ENCODE assay signal across 9 cellular contexts in genomic region chr1:22967833-22968232, GRCh38. TPM values are rescaled to one million over a fixed set of nuclear protein-coding genes. Genes with fewer than 3 reads are reported as not detected.
"Had no signal": no experiment of that assay in that cellular context is flagged by ENCODE, and none has a peak within 500 bp of the region (broad histone marks: within the 10 kb centered on the region; RNA-seq: fewer than 3 reads in every experiment).

No MANE protein-coding gene starts in this region.

- FAIRE-seq: HTR-8/SVneo, K562 had no signal

- H3K27ac ChIP-seq: HL-60 had no signal

- DNase-seq: IMR-90, KBM-7, KG1 had no signal

- H3K4me3 ChIP-seq: K562 had no signal

- ATAC-seq: K562 had no signal

RNA-seq across cellular contexts. Expression of gene LACTBL1, which starts 4.8 kb away (rescaled TPM):
- total RNA-seq: HT-29, HT1080, IMR-90, K562 had no signal
- polyA plus RNA-seq: IgD-negative memory B cell, IMR-90, K562 had no signal

RNA-seq across cellular contexts. Expression of gene TEX46, which starts 47.8 kb away (rescaled TPM):
- total RNA-seq: HT-29, HT1080, IMR-90 had no signal
- polyA plus RNA-seq: IgD-negative memory B cell, IMR-90 had no signal
